In the genomic region with DNA sequence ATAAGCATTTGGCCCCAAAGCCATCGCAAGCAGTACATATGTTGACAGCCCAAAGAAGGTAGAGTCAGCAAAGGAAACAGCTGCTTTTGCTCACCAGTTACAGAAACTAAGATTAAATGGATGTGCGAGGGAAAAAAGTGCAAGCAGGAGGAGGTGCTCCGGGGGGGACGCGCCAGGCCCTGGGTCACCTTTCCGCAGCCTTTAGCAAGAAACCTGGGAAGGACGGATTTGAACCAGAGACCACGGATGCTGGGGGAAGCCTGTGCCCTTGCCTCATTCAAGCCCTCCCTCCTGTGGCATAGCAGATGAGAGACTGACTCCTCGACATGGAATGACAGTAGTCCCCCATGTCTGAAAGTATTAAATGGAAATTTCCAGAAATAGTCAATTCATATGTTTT, we compare ENCODE assay signal across 33 cellular contexts.
"Had no signal": no experiment of that assay in that cellular context is flagged by ENCODE, and none has a peak within 500 bp of the region (broad histone marks: within the 10 kb centered on the region; RNA-seq: fewer than 3 reads in every experiment).

No MANE protein-coding gene starts in this region.

- H3K27ac ChIP-seq: adrenal gland, body of pancreas, brain microvascular endothelial cell, breast epithelium, VCaP had no signal

- DNase-seq: activated B cell treated with CpG ODN at 0.5 μM for 24 hours; activated CD4-positive, alpha-beta memory T cell treated with anti-CD3 and anti-CD28 coated beads for 36 hours; activated CD4-positive, alpha-beta T cell treated with anti-CD3 and anti-CD28 coated beads for 4 hours; activated CD4-positive, alpha-beta T cell treated with anti-CD3 and anti-CD28 coated beads, Interleukin-2, amount 10 ng/mL, durations not matched to agents 24 days and 14 days; activated CD4-positive, alpha-beta T cell treated with anti-CD3 and anti-CD28 coated beads, Interleukin-2, amount 50 U/mL, for 1 hour; activated CD4-positive, alpha-beta T cell treated with anti-CD3 and anti-CD28 coated beads, Interleukin-2, amount 50 U/mL, for 4 hours; activated CD4-positive, CD25-positive, alpha-beta regulatory T cell treated with anti-CD3 and anti-CD28 coated beads, Interleukin-2, amount 50 U/mL, for 72 hours; activated CD8-positive, alpha-beta memory T cell treated with anti-CD3 and anti-CD28 coated beads, Interleukin-2, amount 50 U/mL, for 4 hours; activated CD8-positive, alpha-beta T cell treated with anti-CD3 and anti-CD28 coated beads for 36 hours; activated effector memory CD4-positive, alpha-beta T cell treated with anti-CD3 and anti-CD28 coated beads, Interleukin-2, amount 50 U/mL, for 16 hours; activated gamma-delta T cell treated with Interleukin-2 at 50 U/mL for 16 hours; activated naive CD4-positive, alpha-beta T cell; activated naive CD4-positive, alpha-beta T cell treated with anti-CD3 and anti-CD28 coated beads for 36 hours; activated naive CD4-positive, alpha-beta T cell treated with anti-CD3 and anti-CD28 coated beads, Interleukin-2, amount 50 U/mL, for 16 hours; activated naive CD8-positive, alpha-beta T cell treated with anti-CD3 and anti-CD28 coated beads for 36 hours; activated T-cell treated with anti-CD3 and anti-CD28 coated beads for 4 hours; activated T-cell treated with anti-CD3 and anti-CD28 coated beads, Interleukin-2, amount 50 U/mL, for 1 hour; activated T-cell treated with anti-CD3 and anti-CD28 coated beads, Interleukin-2, amount 50 U/mL, for 4 hours; activated T-cell treated with anti-CD3 and anti-CD28 coated beads, Interleukin-2, amount 50 U/mL, for 72 hours; adrenal gland; amniotic stem cell; aorta; body of pancreas; brain microvascular endothelial cell; central memory CD4-positive, alpha-beta T cell; SW 1271; T-helper 1 cell; T-helper 2 cell; T-helper 9 cell had no signal

- ATAC-seq: activated CD8-positive, alpha-beta T cell treated with anti-CD3 and anti-CD28 coated beads for 36 hours; activated naive CD4-positive, alpha-beta T cell treated with anti-CD3 and anti-CD28 coated beads, Interleukin-2, amount 50 U/mL, for 72 hours; activated T-cell treated with anti-CD3 and anti-CD28 coated beads, Interleukin-2, amount 50 U/mL, for 4 hours; activated T-cell treated with anti-CD3 and anti-CD28 coated beads, Interleukin-2, amount 50 U/mL, for 72 hours; activated T-helper 17 cell treated with anti-CD3 and anti-CD28 coated beads, Interleukin-2, amount 50 U/mL, for 72 hours; body of pancreas had no signal
